Comparison of ENCODE assay signal across 26 cellular contexts in the genomic region with DNA sequence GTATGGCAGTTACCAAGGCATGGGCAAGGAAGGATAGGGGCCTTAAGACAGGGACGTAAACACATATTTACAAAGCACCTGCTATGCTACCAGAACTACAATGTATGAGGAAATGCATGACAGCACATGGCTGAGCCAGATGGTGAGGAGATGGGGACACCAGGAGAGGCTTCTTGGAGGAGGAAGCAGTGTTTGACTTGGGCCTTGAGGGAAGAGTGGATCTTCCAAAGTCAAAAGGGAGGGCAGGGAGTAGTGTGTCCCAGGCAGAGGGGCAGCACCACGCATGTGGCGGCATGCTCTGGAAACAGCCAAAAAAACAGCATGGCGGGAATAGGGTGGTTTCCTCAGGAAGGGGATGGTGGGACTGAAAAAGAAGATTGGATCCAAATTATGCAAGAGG.
DNase-seq lines count a peak whose midpoint lies in the region; ATAC-seq and TF ChIP-seq lines count a peak whose summit lies in the region.
"Had no signal": no experiment of that assay in that cellular context is flagged by ENCODE, and none has a peak within 500 bp of the region (broad histone marks: within the 10 kb centered on the region; RNA-seq: fewer than 3 reads in every experiment).

No MANE protein-coding gene starts in this region.

- intact Hi-C loops in colonic mucosa (cut with DNase I), result no loop called here
- intact Hi-C loops in dendritic cell treated with granulocyte-macrophage colony-stimulating factor and Interleukin-4, amounts not matched to agents 40 ng/mL and 50 ng/mL, for 4 days (cut with micrococcal nuclease), result no loop called here
- intact Hi-C loops in esophagus muscularis mucosa (cut with DNase I), result no loop called here
- intact Hi-C loops in OCI-LY7 (cut with micrococcal nuclease; ENCODE audit: unreplicated experiment), result no loop called here

- peaks cover 2% of the 10 kb centered on the region for H3K27me3 Mint-ChIP-seq in dendritic cell treated with granulocyte-macrophage colony-stimulating factor and Interleukin-4, amounts not matched to agents 40 ng/mL and 50 ng/mL, for 4 days
- H3K27me3 Mint-ChIP-seq in WTC11 (ENCODE audit: low read depth), result peaks cover 36% of the 10 kb centered on the region
- H3K27me3 Mint-ChIP-seq: CD4-positive, alpha-beta memory T cell; CD4-positive, CD25-positive, alpha-beta regulatory T cell had no signal

- TF ChIP-seq POLR2A in esophagus muscularis mucosa (IDR thresholded peaks at IDR 0.05; ENCODE audit: low read depth), result no peak

- H4K8ac ChIP-seq in neuronal stem cell (ENCODE audit: low read depth, low read length), result no peak overlapping the region

- H4K91ac ChIP-seq in neuronal stem cell (ENCODE audit: low read depth, low read length, poor library complexity), result no peak overlapping the region

- H2AK5ac ChIP-seq in neuronal stem cell (ENCODE audit: low read depth, low read length), result no peak overlapping the region

- peak; percentile 8 for DNase-seq in colonic mucosa
- peak; percentile 79 for DNase-seq in esophagus muscularis mucosa (ENCODE audit: extremely low spot score)
- no peak for DNase-seq in neuronal stem cell (ENCODE audit: low spot score)
- DNase-seq in HuH-7 (ENCODE audit: low spot score), result no peak
- DNase-seq in WTC11 (ENCODE audit: low spot score), result no peak
- DNase-seq in OCI-LY7 (ENCODE audit: low spot score), result no peak
- DNase-seq in SHP77 treated with DMSO at 0.1 percent for 48 hours (lab: John Stamatoyannopoulos, UW), result no peak
- DNase-seq: 8988T; ACHN; BE2C; C1 segment of cervical spinal cord; CD4-positive, alpha-beta memory T cell; CD4-positive, CD25-positive, alpha-beta regulatory T cell; CD8-positive, alpha-beta memory T cell; COR-L47; DMS 273 treated with DMSO at 0.1 percent for 48 hours; DMS153; DMS53; DMS79; DND-41; EL; GDM1 had no signal

- no peak overlapping the region for H2BK120ac ChIP-seq in neuronal stem cell (ENCODE audit: low read depth, low read length)

- no peaks in the 10 kb centered on the region for H3K9me2 ChIP-seq in OCI-LY7 (ENCODE audit: insufficient read depth, low read length)

- H3K36me3 Mint-ChIP-seq in dendritic cell treated with granulocyte-macrophage colony-stimulating factor and Interleukin-4, amounts not matched to agents 40 ng/mL and 50 ng/mL, for 4 days (ENCODE audit: low read depth), result no peaks in the 10 kb centered on the region
- H3K36me3 Mint-ChIP-seq in WTC11, result no peaks in the 10 kb centered on the region
- H3K36me3 Mint-ChIP-seq: CD14-positive monocyte; CD4-positive, alpha-beta memory T cell; CD4-positive, CD25-positive, alpha-beta regulatory T cell; CD8-positive, alpha-beta memory T cell had no signal

- TF ChIP-seq CTCF in colonic mucosa (IDR thresholded peaks at IDR 0.05) (no peak), esophagus muscularis mucosa (IDR thresholded peaks at IDR 0.05) (no peak), WTC11 (IDR thresholded peaks at IDR 0.05) (no peak), OCI-LY7 (conservative IDR thresholded peaks at IDR 0.05; ENCODE audit: low read length) (no peak)

- H3K14ac ChIP-seq in neuronal stem cell (ENCODE audit: low read length), result no peak overlapping the region

- CTCF ChIA-PET in WTC11 (lab: Charles Lee) (no interaction called here), OCI-LY7 (lab: Charles Lee; ENCODE audit: unreplicated experiment) (no interaction called here)

- H3K79me1 ChIP-seq in neuronal stem cell (ENCODE audit: low read depth, low read length), result no peaks in the 10 kb centered on the region

- POLR2A ChIA-PET in WTC11 (lab: Charles Lee), result no interaction called here
- POLR2A ChIA-PET in OCI-LY7 (lab: Charles Lee), result no interaction called here

- H3K79me2 ChIP-seq in OCI-LY7 (ENCODE audit: insufficient read depth, low read depth, low read length), result no peaks in the 10 kb centered on the region

- no TSS peak for BruUV-seq in OCI-LY7 (replicated peaks; lab: Mats Ljungman, UMichigan)

- no peak for TF ChIP-seq EP300 in esophagus muscularis mucosa (IDR thresholded peaks at IDR 0.05)

- H3K4me3 ChIP-seq in colonic mucosa, result no peak overlapping the region
- H3K4me3 ChIP-seq in esophagus muscularis mucosa, result no peak overlapping the region
- H3K4me3 ChIP-seq in neuronal stem cell (ENCODE audit: low read length in 2 of 2), result peak overlapping the region in 1 of 2 donors; percentile 34
- H3K4me3 ChIP-seq in OCI-LY7 (ENCODE audit: low read depth, low read length, poor library complexity, severe bottlenecking), result no peak overlapping the region
- H3K4me3 ChIP-seq: BLaER1, GM12878 had no signal

- H3K9ac ChIP-seq in colonic mucosa (ENCODE audit: low read depth in 2 of 2, low read length in 2 of 2) (no peak overlapping the region), neuronal stem cell (ENCODE audit: low read depth, low read length, poor library complexity) (no peak overlapping the region)
- H3K9ac ChIP-seq: BLaER1 had no signal

- no peaks in the 10 kb centered on the region for H3K9me3 Mint-ChIP-seq in dendritic cell treated with granulocyte-macrophage colony-stimulating factor and Interleukin-4, amounts not matched to agents 40 ng/mL and 50 ng/mL, for 4 days
- H3K9me3 Mint-ChIP-seq in WTC11, result peaks cover 10% of the 10 kb centered on the region

- no peaks in the 10 kb centered on the region for H3K4me1 ChIP-seq in colonic mucosa
- H3K4me1 ChIP-seq in esophagus muscularis mucosa, result no peaks in the 10 kb centered on the region
- H3K4me1 ChIP-seq in neuronal stem cell (ENCODE audit: control insufficient read depth in 2 of 2, insufficient read depth in 1 of 2, low read depth in 1 of 2, low read length in 2 of 2), result peaks cover 6 to 15% of the 10 kb centered on the region in 2 donors
- H3K4me1 ChIP-seq in OCI-LY7 (ENCODE audit: insufficient read depth, low read length, poor library complexity, severe bottlenecking), result no peaks in the 10 kb centered on the region
- H3K4me1 ChIP-seq: BLaER1 had no signal

- H3K9me3 ChIP-seq in colonic mucosa (no peaks in the 10 kb centered on the region), esophagus muscularis mucosa (no peaks in the 10 kb centered on the region), neuronal stem cell (replicated peaks in 1 of 2; ENCODE audit: control insufficient read depth in 2 of 2, insufficient read depth in 1 of 2, low read depth in 1 of 2, low read length in 2 of 2) (peaks cover 0 to 3% of the 10 kb centered on the region in 2 donors), OCI-LY7 (ENCODE audit: low read length) (no peaks in the 10 kb centered on the region)
- H3K9me3 ChIP-seq: BE2C, BLaER1 had no signal

- no peaks in the 10 kb centered on the region for H4K20me1 ChIP-seq in OCI-LY7 (ENCODE audit: insufficient read depth, low read length)
- H4K20me1 ChIP-seq: BLaER1 had no signal

- H2AFZ ChIP-seq in neuronal stem cell (ENCODE audit: low read length) (no peak overlapping the region), OCI-LY7 (ENCODE audit: low read length) (no peak overlapping the region)

- H3K27ac Mint-ChIP-seq in dendritic cell treated with granulocyte-macrophage colony-stimulating factor and Interleukin-4, amounts not matched to agents 40 ng/mL and 50 ng/mL, for 4 days, result peak overlapping the region; percentile 36
- H3K27ac Mint-ChIP-seq in WTC11, result no peak overlapping the region
- H3K27ac Mint-ChIP-seq: CD14-positive monocyte; CD4-positive, alpha-beta memory T cell had no signal

- H3K36me3 ChIP-seq in colonic mucosa (no peaks in the 10 kb centered on the region), esophagus muscularis mucosa (no peaks in the 10 kb centered on the region), neuronal stem cell (replicated peaks in 1 of 2; ENCODE audit: control insufficient read depth in 2 of 2, insufficient read depth in 2 of 2, low read length in 2 of 2) (no peaks in the 10 kb centered on the region), OCI-LY7 (ENCODE audit: insufficient read depth, low read length) (no peaks in the 10 kb centered on the region)
- H3K36me3 ChIP-seq: BE2C, BLaER1 had no signal

- H2BK15ac ChIP-seq in neuronal stem cell (ENCODE audit: low read length), result no peak overlapping the region

- peak overlapping the region; percentile 10 for H2BK5ac ChIP-seq in neuronal stem cell (ENCODE audit: low read length)

- H3K23ac ChIP-seq in neuronal stem cell (ENCODE audit: low read depth, low read length, poor library complexity), result no peak overlapping the region

- H3K4ac ChIP-seq in neuronal stem cell (ENCODE audit: low read length), result peak overlapping the region; percentile 6

- H3K27ac ChIP-seq in colonic mucosa (no peak overlapping the region), esophagus muscularis mucosa (replicated peaks in 1 of 4) (no peak overlapping the region), neuronal stem cell (replicated peaks; ENCODE audit: low read length) (no peak overlapping the region), OCI-LY7 (ENCODE audit: low read depth, low read length, poor library complexity, severe bottlenecking) (no peak overlapping the region)
- H3K27ac ChIP-seq: BLaER1 had no signal

- H3K4me1 Mint-ChIP-seq in dendritic cell treated with granulocyte-macrophage colony-stimulating factor and Interleukin-4, amounts not matched to agents 40 ng/mL and 50 ng/mL, for 4 days (ENCODE audit: low read depth), result peaks cover 46% of the 10 kb centered on the region
- H3K4me1 Mint-ChIP-seq in WTC11, result peaks cover 23% of the 10 kb centered on the region

- no peak for ATAC-seq in WTC11
- ATAC-seq: GM12878 had no signal

- H3K18ac ChIP-seq in neuronal stem cell (ENCODE audit: low read length), result no peak overlapping the region

- H3K27me3 ChIP-seq in colonic mucosa (no peaks in the 10 kb centered on the region), esophagus muscularis mucosa (no peaks in the 10 kb centered on the region), neuronal stem cell (ENCODE audit: control insufficient read depth in 3 of 3, insufficient read depth in 3 of 3, low read depth in 1 of 3, low read length in 3 of 3) (no peaks in the 10 kb centered on the region)
- H3K27me3 ChIP-seq: BE2C, BLaER1 had no signal

- H2BK12ac ChIP-seq in neuronal stem cell (ENCODE audit: low read length), result no peak overlapping the region

- H3K4me2 ChIP-seq in neuronal stem cell (ENCODE audit: insufficient read depth, low read length, poor library complexity, severe bottlenecking) (no peak overlapping the region), OCI-LY7 (ENCODE audit: low read length) (no peak overlapping the region)
- H3K4me2 ChIP-seq: BLaER1 had no signal

- 85% methylated on average over 4 of the region's 4 CpGs for WGBS in esophagus muscularis mucosa
- WGBS in neuronal stem cell (ENCODE audit: extremely low coverage in 2 of 2, insufficient read length in 2 of 2, insufficient replicate concordance in 1 of 2), 2 donors, result no CpG with 5 or more reads among the region's 4 CpGs

- H3K4me3 Mint-ChIP-seq in dendritic cell treated with granulocyte-macrophage colony-stimulating factor and Interleukin-4, amounts not matched to agents 40 ng/mL and 50 ng/mL, for 4 days, result no peak overlapping the region
- H3K4me3 Mint-ChIP-seq in WTC11, result no peak overlapping the region
- H3K4me3 Mint-ChIP-seq: CD14-positive monocyte; CD4-positive, alpha-beta memory T cell; CD4-positive, CD25-positive, alpha-beta regulatory T cell; CD8-positive, alpha-beta memory T cell had no signal

TF ChIP-seq in WTC11, 78 proteins besides CTCF, POLR2A, EP300 and RAD21 (continues in another document):
- no peak for TF ChIP-seq RELA (CRISPR knock-in tag; IDR thresholded peaks at IDR 0.05; ENCODE audit: borderline replicate concordance)

Comparison
In these comparisons a context has a peak if more than half of its experiments do, and no peak if none do; other contexts are left out.
1. DNase-seq: peak in colonic mucosa (single experiment) and esophagus muscularis mucosa (single experiment); none in neuronal stem cell (single experiment), HuH-7 (single experiment), WTC11 (single experiment), OCI-LY7 (single experiment) and SHP77 treated with DMSO at 0.1 percent for 48 hours (single experiment).